ENCODE assay signal across 9 cellular contexts in the genomic region with DNA sequence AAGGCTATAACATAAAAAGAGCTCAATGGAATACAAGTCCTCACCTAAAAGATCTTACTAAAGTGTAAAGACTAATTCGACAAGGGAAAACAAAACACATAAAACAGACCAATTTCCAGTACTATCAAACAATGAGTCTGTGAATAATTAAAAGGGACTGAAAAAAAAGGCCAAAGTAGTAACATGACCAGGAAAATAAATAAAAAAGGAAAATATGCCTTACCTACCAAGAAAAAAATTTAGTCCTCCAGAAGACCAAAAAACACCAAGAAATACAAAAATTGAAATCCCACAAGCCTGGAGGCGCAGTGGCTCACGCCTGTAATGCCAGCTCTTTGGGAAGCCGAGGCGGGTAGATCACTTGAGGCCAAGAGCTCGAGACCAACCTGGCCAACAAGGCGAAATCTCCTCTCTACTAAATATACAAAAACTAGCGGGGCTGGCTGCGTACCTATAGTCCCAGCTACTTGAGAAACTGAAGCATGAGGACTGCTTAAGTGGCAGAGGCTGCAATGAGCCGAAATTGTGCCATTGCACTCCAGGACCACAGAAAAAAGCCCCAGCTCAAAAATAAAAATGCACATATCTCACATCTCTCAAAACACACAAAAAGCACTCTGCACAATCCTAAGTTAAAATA.
DNase-seq lines count a peak whose midpoint lies in the region; ATAC-seq and TF ChIP-seq lines count a peak whose summit lies in the region.
"Had no signal": no experiment of that assay in that cellular context is flagged by ENCODE, and none has a peak within 500 bp of the region (broad histone marks: within the 10 kb centered on the region; RNA-seq: fewer than 3 reads in every experiment).

No MANE protein-coding gene starts in this region.

- no peak overlapping the region for H3K27ac Mint-ChIP-seq in activated T-helper 1 cell treated with anti-CD3 and anti-CD28 coated beads, Interleukin-12 subunit alpha, Interleukin-12 subunit beta, Interleukin-2, Interleukin-4 antibody, amounts not matched to agents 30 ng/mL and 10 ng/mL and 1 ng/mL, durations not matched to agents 14 hours and 24 hours and 36 hours

- in situ Hi-C loops in GM18951 (cut with MboI; ENCODE audit: low sequenced_read_pairs, unreplicated experiment): no loop called here

- no peaks in the 10 kb centered on the region for H3K9me3 ChIP-seq in iPS-18a (ENCODE audit: control insufficient read depth, low read depth, low read length)
- H3K9me3 ChIP-seq: mucosa of descending colon had no signal

- peaks cover 4% of the 10 kb centered on the region for H3K4me1 Mint-ChIP-seq in activated T-helper 1 cell treated with anti-CD3 and anti-CD28 coated beads, Interleukin-12 subunit alpha, Interleukin-12 subunit beta, Interleukin-2, Interleukin-4 antibody, amounts not matched to agents 30 ng/mL and 10 ng/mL and 1 ng/mL, durations not matched to agents 14 hours and 24 hours and 36 hours (ENCODE audit: low read depth)

- peak overlapping the region; percentile 31 for H3K27ac ChIP-seq in iPS-18a (ENCODE audit: low read length)

- no peak for ATAC-seq in HG03457 (IDR thresholded peaks at IDR 0.05; ENCODE audit: unreplicated experiment)
- no peak for ATAC-seq in HG03378 (IDR thresholded peaks at IDR 0.05; ENCODE audit: unreplicated experiment)

- H3K9me3 Mint-ChIP-seq in activated T-helper 1 cell treated with anti-CD3 and anti-CD28 coated beads, Interleukin-12 subunit alpha, Interleukin-12 subunit beta, Interleukin-2, Interleukin-4 antibody, amounts not matched to agents 30 ng/mL and 10 ng/mL and 1 ng/mL, durations not matched to agents 14 hours and 24 hours and 36 hours: no peaks in the 10 kb centered on the region

- peaks cover 5% of the 10 kb centered on the region for H3K4me1 ChIP-seq in iPS-18a (ENCODE audit: control insufficient read depth, low read depth, low read length)

- H3K9ac ChIP-seq in iPS-18a (ENCODE audit: low read length): peak overlapping the region; percentile 90

- H3K27me3 Mint-ChIP-seq in activated T-helper 1 cell treated with anti-CD3 and anti-CD28 coated beads, Interleukin-12 subunit alpha, Interleukin-12 subunit beta, Interleukin-2, Interleukin-4 antibody, amounts not matched to agents 30 ng/mL and 10 ng/mL and 1 ng/mL, durations not matched to agents 14 hours and 24 hours and 36 hours (ENCODE audit: insufficient read depth): no peaks in the 10 kb centered on the region

- peak; percentile 98 for TF ChIP-seq POLR2A in GM18951 (IDR thresholded peaks at IDR 0.05; ENCODE audit: extremely low read depth, insufficient read depth, insufficient read length)

- intact Hi-C loops in activated T-helper 1 cell treated with anti-CD3 and anti-CD28 coated beads, Interleukin-12 subunit alpha, Interleukin-12 subunit beta, Interleukin-2, Interleukin-4 antibody, amounts not matched to agents 30 ng/mL and 10 ng/mL and 1 ng/mL, durations not matched to agents 14 hours and 24 hours and 36 hours (cut with micrococcal nuclease): loop anchor here (1.0 to 5.0 kb wide), 10 partner anchors 28 to 624 kb away; a partner anchor contains a TSS

- H3K36me3 ChIP-seq in iPS-18a (ENCODE audit: control insufficient read depth, low read depth, low read length): no peaks in the 10 kb centered on the region

- no peak overlapping the region for H3K4me3 ChIP-seq in iPS-18a (ENCODE audit: low read length)
- H3K4me3 ChIP-seq: mucosa of descending colon had no signal

- H3K4me3 Mint-ChIP-seq in activated T-helper 1 cell treated with anti-CD3 and anti-CD28 coated beads, Interleukin-12 subunit alpha, Interleukin-12 subunit beta, Interleukin-2, Interleukin-4 antibody, amounts not matched to agents 30 ng/mL and 10 ng/mL and 1 ng/mL, durations not matched to agents 14 hours and 24 hours and 36 hours: peak overlapping the region; percentile 0

- no peaks in the 10 kb centered on the region for H3K27me3 ChIP-seq in iPS-18a (ENCODE audit: control insufficient read depth, insufficient read depth, low read length)

- no peaks in the 10 kb centered on the region for H3K36me3 Mint-ChIP-seq in activated T-helper 1 cell treated with anti-CD3 and anti-CD28 coated beads, Interleukin-12 subunit alpha, Interleukin-12 subunit beta, Interleukin-2, Interleukin-4 antibody, amounts not matched to agents 30 ng/mL and 10 ng/mL and 1 ng/mL, durations not matched to agents 14 hours and 24 hours and 36 hours (ENCODE audit: low read depth)

- DNase-seq in HUDEP-2 (lab: John Stamatoyannopoulos, UW; ENCODE audit: unreplicated experiment in 76 of 76) (peak in 39 of 76 experiments; percentile 6 to 83 (median 37)), cortex of kidney (lab: John Stamatoyannopoulos, UW) (no peak)
- peak; percentile 57 for DNase-seq in activated T-helper 1 cell treated with anti-CD3 and anti-CD28 coated beads, Interleukin-12 subunit alpha, Interleukin-12 subunit beta, Interleukin-2, Interleukin-4 antibody, amounts not matched to agents 30 ng/mL and 10 ng/mL and 1 ng/mL, durations not matched to agents 14 hours and 24 hours and 36 hours (ENCODE audit: low spot score)
- peak; percentile 8 for DNase-seq in stimulated activated CD8-positive, alpha-beta memory T cell treated with anti-CD3 and anti-CD28 coated beads, Interleukin-12 subunit alpha, Interleukin-12 subunit beta, amount 100 ng/mL, for 1 hour (ENCODE audit: low read depth)
